In the genomic region with DNA sequence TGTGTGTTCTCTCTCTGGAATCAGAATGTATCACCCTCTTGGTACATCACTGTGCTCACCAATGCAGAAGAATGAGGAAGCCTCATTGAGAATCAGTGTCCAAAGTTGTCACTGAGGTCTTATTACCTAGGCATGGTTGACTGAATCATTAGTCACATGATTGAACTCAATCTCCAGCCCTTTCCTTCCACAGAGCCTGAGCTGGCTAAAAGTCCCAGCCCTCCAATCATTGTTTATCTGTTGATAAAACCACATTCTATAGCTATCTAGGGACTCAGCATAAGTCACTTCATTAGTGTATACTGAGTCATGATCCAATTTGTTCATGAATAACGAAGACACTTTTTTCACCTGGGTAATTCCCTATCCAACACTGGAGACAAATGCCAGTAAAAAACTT, we compare ENCODE assay signal across 19 cellular contexts.
"Had no signal": no experiment of that assay in that cellular context is flagged by ENCODE, and none has a peak within 500 bp of the region (broad histone marks: within the 10 kb centered on the region; RNA-seq: fewer than 3 reads in every experiment).

No MANE protein-coding gene starts in this region.

- H3K27me3 ChIP-seq: right lobe of liver, transverse colon had no signal

- H3K4me3 ChIP-seq: mucosa of descending colon, right lobe of liver, transverse colon had no signal

- DNase-seq: activated CD4-positive, alpha-beta T cell treated with anti-CD3 and anti-CD28 coated beads, Interleukin-2, amount 50 U/mL, for 1 hour; activated CD8-positive, alpha-beta memory T cell treated with anti-CD3 and anti-CD28 coated beads, Interleukin-2, amount 10 ng/mL, durations not matched to agents 7 days and 5 days; activated CD8-positive, alpha-beta T cell treated with anti-CD3 and anti-CD28 coated beads for 36 hours; activated naive CD8-positive, alpha-beta T cell treated with anti-CD3 and anti-CD28 coated beads, Interleukin-2, amount 50 U/mL, for 24 hours; activated T-cell treated with anti-CD3 and anti-CD28 coated beads, Interleukin-2, amount 50 U/mL, for 48 hours; amygdala; central memory CD4-positive, alpha-beta T cell; foreskin fibroblast; left cardiac atrium; left ventricle myocardium superior; mucosa of descending colon; right lobe of liver; stimulated activated CD4-positive, alpha-beta T cell treated with anti-CD3 and anti-CD28 coated beads, Interleukin-2, amount 100 ng/mL, for 48 hours; stimulated activated naive CD4-positive, alpha-beta T cell treated with Interleukin-2 at 50 U/mL for 16 hours; T-helper 9 cell; transverse colon had no signal

- H3K36me3 ChIP-seq: right lobe of liver, transverse colon had no signal

- FAIRE-seq: endothelial cell of umbilical vein, islet of Langerhans, urothelium cell line had no signal
